1 cellular context compared by ENCODE assay signal in the genomic region with DNA sequence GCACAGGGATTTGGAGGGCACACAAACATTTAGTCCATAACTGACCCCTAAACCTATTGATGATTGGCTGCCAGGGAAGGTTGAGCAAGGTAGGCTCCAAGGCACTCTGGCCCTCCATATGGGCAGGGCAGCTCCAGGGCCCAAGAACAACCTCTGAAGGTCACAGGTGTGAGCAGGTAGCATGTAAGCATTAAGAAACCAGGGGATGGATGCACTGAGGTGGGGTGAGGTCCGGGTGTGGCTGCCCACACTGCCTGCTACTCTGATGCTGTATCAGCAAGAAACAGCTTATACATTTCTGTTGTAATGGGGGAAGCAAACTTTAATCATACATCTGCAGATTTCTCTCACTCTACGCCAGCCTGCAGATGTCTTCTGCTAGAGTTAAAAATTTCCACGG.
TF ChIP-seq lines count a peak whose summit lies in the region.

No MANE protein-coding gene starts in this region.

TF ChIP-seq in SK-N-SH, 30 proteins besides CTCF, POLR2A, EP300 and RAD21 (continued from another document):
- TF ChIP-seq, protein P1, sequence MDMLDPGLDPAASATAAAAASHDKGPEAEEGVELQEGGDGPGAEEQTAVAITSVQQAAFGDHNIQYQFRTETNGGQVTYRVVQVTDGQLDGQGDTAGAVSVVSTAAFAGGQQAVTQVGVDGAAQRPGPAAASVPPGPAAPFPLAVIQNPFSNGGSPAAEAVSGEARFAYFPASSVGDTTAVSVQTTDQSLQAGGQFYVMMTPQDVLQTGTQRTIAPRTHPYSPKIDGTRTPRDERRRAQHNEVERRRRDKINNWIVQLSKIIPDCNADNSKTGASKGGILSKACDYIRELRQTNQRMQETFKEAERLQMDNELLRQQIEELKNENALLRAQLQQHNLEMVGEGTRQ (IDR thresholded peaks at IDR 0.05; ENCODE audit: borderline replicate concordance, low read depth, low read length) = no peak
- TF ChIP-seq CHD2 (IDR thresholded peaks at IDR 0.05; ENCODE audit: low read length, partially characterized antibody) = no peak
- no peak for TF ChIP-seq NFIC (IDR thresholded peaks at IDR 0.05; ENCODE audit: borderline replicate concordance)
- no peak for TF ChIP-seq FOXM1 (IDR thresholded peaks at IDR 0.05; ENCODE audit: low read depth)
- no peak for TF ChIP-seq FOXJ3 (CRISPR knock-in tag; IDR thresholded peaks at IDR 0.05)
- TF ChIP-seq, protein P2, sequence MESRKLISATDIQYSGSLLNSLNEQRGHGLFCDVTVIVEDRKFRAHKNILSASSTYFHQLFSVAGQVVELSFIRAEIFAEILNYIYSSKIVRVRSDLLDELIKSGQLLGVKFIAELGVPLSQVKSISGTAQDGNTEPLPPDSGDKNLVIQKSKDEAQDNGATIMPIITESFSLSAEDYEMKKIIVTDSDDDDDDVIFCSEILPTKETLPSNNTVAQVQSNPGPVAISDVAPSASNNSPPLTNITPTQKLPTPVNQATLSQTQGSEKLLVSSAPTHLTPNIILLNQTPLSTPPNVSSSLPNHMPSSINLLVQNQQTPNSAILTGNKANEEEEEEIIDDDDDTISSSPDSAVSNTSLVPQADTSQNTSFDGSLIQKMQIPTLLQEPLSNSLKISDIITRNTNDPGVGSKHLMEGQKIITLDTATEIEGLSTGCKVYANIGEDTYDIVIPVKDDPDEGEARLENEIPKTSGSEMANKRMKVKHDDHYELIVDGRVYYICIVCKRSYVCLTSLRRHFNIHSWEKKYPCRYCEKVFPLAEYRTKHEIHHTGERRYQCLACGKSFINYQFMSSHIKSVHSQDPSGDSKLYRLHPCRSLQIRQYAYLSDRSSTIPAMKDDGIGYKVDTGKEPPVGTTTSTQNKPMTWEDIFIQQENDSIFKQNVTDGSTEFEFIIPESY (IDR thresholded peaks at IDR 0.05; ENCODE audit: borderline replicate concordance, low read depth) = no peak
- TF ChIP-seq TAF1 (IDR thresholded peaks at IDR 0.05; ENCODE audit: borderline replicate concordance, low read depth, low read length) = no peak
- no peak for TF ChIP-seq EZH2phosphoT487 (IDR thresholded peaks at IDR 0.05; ENCODE audit: borderline replicate concordance, low read depth)
- TF ChIP-seq RXRA (IDR thresholded peaks at IDR 0.05; ENCODE audit: borderline replicate concordance, low read depth) = no peak
- TF ChIP-seq, protein P3, sequence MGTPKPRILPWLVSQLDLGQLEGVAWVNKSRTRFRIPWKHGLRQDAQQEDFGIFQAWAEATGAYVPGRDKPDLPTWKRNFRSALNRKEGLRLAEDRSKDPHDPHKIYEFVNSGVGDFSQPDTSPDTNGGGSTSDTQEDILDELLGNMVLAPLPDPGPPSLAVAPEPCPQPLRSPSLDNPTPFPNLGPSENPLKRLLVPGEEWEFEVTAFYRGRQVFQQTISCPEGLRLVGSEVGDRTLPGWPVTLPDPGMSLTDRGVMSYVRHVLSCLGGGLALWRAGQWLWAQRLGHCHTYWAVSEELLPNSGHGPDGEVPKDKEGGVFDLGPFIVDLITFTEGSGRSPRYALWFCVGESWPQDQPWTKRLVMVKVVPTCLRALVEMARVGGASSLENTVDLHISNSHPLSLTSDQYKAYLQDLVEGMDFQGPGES (IDR thresholded peaks at IDR 0.05; ENCODE audit: low read depth, low read length) = no peak
TF ChIP-seq in SK-N-SH: peak in this region for 0.
